Comparison of ENCODE assay signal across 6 cellular contexts in the genomic region with DNA sequence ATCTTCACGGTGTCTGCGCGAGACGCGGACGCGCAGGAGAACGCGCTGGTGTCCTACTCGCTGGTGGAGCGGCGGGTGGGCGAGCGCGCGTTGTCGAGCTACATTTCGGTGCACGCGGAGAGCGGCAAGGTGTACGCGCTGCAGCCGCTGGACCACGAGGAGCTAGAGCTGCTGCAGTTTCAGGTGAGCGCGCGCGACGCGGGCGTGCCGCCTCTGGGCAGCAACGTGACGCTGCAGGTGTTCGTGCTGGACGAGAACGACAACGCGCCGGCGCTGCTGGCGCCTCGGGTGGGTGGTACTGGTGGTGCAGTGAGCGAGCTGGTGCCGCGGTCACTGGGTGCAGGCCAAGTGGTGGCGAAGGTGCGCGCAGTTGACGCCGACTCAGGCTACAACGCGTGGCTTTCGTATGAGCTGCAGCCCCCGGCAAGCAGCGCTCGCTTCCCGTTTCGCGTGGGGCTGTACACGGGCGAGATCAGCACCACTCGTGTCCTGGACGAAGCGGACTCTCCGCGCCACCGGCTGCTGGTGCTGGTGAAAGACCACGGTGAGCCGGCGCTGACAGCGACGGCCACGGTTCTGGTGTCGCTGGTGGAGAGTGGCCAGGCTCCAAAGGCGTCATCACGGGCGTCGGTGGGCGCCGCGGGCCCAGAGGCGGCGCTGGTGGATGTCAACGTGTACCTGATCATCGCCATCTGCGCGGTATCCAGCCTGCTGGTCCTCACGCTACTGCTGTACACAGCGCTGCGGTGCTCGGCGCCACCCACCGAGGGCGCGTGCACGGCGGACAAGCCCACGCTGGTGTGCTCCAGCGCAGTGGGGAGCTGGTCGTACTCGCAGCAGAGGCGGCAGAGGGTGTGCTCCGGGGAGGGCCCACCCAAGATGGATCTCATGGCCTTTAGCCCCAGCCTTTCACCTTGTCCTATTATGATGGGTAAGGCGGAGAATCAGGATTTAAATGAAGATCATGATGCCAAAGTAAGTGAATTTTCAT. TPM values are rescaled to one million over a fixed set of nuclear protein-coding genes. Genes with fewer than 3 reads are reported as not detected.
"Had no signal": no experiment of that assay in that cellular context is flagged by ENCODE, and none has a peak within 500 bp of the region (broad histone marks: within the 10 kb centered on the region; RNA-seq: fewer than 3 reads in every experiment).

No MANE protein-coding gene starts in this region.

RNA-seq across cellular contexts. Expression of gene PCDHA6, which starts 2.0 kb away (rescaled TPM):
- total RNA-seq: HepG2, HT-29, IMR-90, K562 had no signal
- polyA plus RNA-seq: HepG2, IgD-negative memory B cell, K562 had no signal

RNA-seq across cellular contexts. Expression of gene PCDHA7, which starts 4.3 kb away (rescaled TPM):
- total RNA-seq: HT-29, HT1080, K562 had no signal
- polyA plus RNA-seq: IgD-negative memory B cell, K562 had no signal

RNA-seq across cellular contexts. Expression of gene PCDHA5, which starts 8.4 kb away (rescaled TPM):
- total RNA-seq: HepG2, HT-29, HT1080, IMR-90, K562 had no signal
- polyA plus RNA-seq: HepG2, IgD-negative memory B cell, IMR-90, K562 had no signal

RNA-seq across cellular contexts. Expression of gene PCDHA8, which starts 11.2 kb away (rescaled TPM):
- total RNA-seq: HT-29, HT1080, K562 had no signal
- polyA plus RNA-seq: IgD-negative memory B cell, K562 had no signal

RNA-seq across cellular contexts. Expression of gene PCDHA9, which starts 18.4 kb away (rescaled TPM):
- total RNA-seq: HepG2, HT-29, HT1080, K562 had no signal
- polyA plus RNA-seq: IgD-negative memory B cell, IMR-90, K562 had no signal
